In the genomic region with DNA sequence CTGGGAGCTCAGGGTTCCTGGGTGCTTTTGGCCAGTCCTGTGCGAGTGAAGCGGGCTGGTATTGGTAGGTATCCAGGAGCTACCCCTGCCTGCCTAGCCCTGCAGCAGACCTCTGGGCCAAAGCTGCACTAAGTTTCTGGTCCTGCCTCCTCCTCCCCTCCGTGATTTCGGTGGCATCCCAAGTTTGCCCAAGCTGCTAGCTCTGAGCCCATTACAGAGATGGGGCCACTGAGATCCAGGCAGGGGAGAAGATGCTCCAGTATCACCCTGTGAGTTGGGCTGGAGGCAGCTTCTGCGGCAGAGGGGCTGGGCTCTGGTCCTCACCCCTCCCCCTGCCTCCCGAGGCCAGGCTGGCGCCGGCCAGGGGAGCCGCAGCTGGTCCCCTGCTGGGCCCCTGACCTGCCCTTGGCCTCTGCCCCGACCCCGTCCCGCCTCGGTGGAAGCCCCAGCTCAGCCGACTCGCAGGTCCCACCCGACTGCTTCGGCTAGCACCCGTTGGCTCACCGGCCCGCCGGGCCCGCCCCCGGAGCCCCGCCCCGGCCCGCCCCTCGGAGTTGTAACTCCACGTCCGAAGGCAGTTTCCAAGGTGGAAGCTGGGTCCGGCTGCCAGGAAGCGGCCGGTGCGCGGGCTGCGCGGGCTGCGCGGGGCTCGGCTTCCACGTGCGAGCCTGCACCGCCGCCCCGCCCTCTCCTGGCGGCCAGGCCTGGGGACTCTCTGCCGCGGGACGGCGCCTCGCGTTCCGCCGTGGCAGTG, we compare ENCODE assay signal across 7 cellular contexts. TPM values are rescaled to one million over a fixed set of nuclear protein-coding genes. Genes with fewer than 3 reads are reported as not detected.
DNase-seq lines count a peak whose midpoint lies in the region; ATAC-seq and TF ChIP-seq lines count a peak whose summit lies in the region.

A gene with protein sequence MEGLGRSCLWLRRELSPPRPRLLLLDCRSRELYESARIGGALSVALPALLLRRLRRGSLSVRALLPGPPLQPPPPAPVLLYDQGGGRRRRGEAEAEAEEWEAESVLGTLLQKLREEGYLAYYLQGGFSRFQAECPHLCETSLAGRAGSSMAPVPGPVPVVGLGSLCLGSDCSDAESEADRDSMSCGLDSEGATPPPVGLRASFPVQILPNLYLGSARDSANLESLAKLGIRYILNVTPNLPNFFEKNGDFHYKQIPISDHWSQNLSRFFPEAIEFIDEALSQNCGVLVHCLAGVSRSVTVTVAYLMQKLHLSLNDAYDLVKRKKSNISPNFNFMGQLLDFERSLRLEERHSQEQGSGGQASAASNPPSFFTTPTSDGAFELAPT (plus strand): TSS at position 584 of the 754 bp plus-strand sequence. CDS start 751 bp downstream, outside the sequence.

- no peaks in the 10 kb centered on the region for H3K79me2 ChIP-seq in neural progenitor cell (ENCODE audit: low read depth)

- no peak within 1 kb of the TSS for H3K27ac Mint-ChIP-seq in neural progenitor cell

- H3K9me3 Mint-ChIP-seq in neural progenitor cell = peaks cover 15% of the 10 kb centered on the region

- peaks cover 8% of the 10 kb centered on the region for H4K20me1 ChIP-seq in neural progenitor cell (ENCODE audit: low read depth)

- peaks cover 77% of the 10 kb centered on the region for H3K27me3 ChIP-seq in neural progenitor cell

- no peak within 1 kb of the TSS for H3K9ac ChIP-seq in neural progenitor cell

- H3K27ac ChIP-seq in neural progenitor cell = no peak within 1 kb of the TSS

- H3F3A ChIP-seq in neural progenitor cell (ENCODE audit: low read depth) = no peaks in the 10 kb centered on the region

- peaks cover 4% of the 10 kb centered on the region for H3K4me1 ChIP-seq in neural progenitor cell

- H3K4me3 ChIP-seq in neural progenitor cell = peak within 1 kb of the TSS; percentile 17

- peak within 1 kb of the TSS; percentile 49 for H3K4me2 ChIP-seq in neural progenitor cell

- H2AFZ ChIP-seq in neural progenitor cell (replicated peaks) = no peak within 1 kb of the TSS

- H3K36me3 Mint-ChIP-seq in neural progenitor cell = no peaks in the 10 kb centered on the region

- TF ChIP-seq CTCF in neural progenitor cell (IDR thresholded peaks at IDR 0.05) = no peak

- no peaks in the 10 kb centered on the region for H3K36me3 ChIP-seq in neural progenitor cell

- DNase-seq in EH (ENCODE audit: low read depth) (peak; percentile 34), LoVo (ENCODE audit: low spot score) (peak; percentile 26), dermis blood vessel endothelial cell (peak; percentile 36), neural progenitor cell (ENCODE audit: low spot score) (peak; percentile 72), NAMALWA (ENCODE audit: low spot score) (no peak)
- no peak for DNase-seq in activated CD4-positive, alpha-beta T cell treated with anti-CD3 and anti-CD28 coated beads, Interleukin-2, amount 50 U/mL, for 48 hours

- H3K4me1 Mint-ChIP-seq in neural progenitor cell = peaks cover 6% of the 10 kb centered on the region

- peak within 1 kb of the TSS; percentile 73 for H3K4me3 Mint-ChIP-seq in neural progenitor cell

- ATAC-seq in GM21717 (IDR thresholded peaks at IDR 0.05; ENCODE audit: unreplicated experiment) = no peak

- no peaks in the 10 kb centered on the region for H3K9me3 ChIP-seq in neural progenitor cell (ENCODE audit: low read depth)

- peaks cover 38% of the 10 kb centered on the region for H3K27me3 Mint-ChIP-seq in neural progenitor cell (ENCODE audit: insufficient read depth, low read depth)

RNA-seq across cellular contexts. Expression of the gene that starts here (rescaled TPM):
- 0.05 and 0.17 TPM in 2 replicates for total RNA-seq in dermis blood vessel endothelial cell
- 0.21 and 2.0 TPM in 2 replicates for total RNA-seq in neural progenitor cell (ENCODE audit: low replicate concordance)

Comparison
In these comparisons a context has a peak if more than half of its experiments do, and no peak if none do; other contexts are left out.
1. Peak in DNase-seq in dermis blood vessel endothelial cell; RNA of the gene not detected or under 1 TPM.
2. DNase-seq: peak in EH (single experiment), LoVo (single experiment) and neural progenitor cell (single experiment); none in NAMALWA (single experiment) and activated CD4-positive, alpha-beta T cell treated with anti-CD3 and anti-CD28 coated beads, Interleukin-2, amount 50 U/mL, for 48 hours (0 of 2).